ENCODE assay signal across 8 cellular contexts in genomic region chr15:31869640-31870335, GRCh38. TPM values are rescaled to one million over a fixed set of nuclear protein-coding genes. Genes with fewer than 3 reads are reported as not detected.
A peak's percentile ranks its signal among the peaks of the same experiment; 100 is the strongest.
DNase-seq lines count a peak whose midpoint lies in the region; ATAC-seq and TF ChIP-seq lines count a peak whose summit lies in the region.

No MANE protein-coding gene starts in this region.

- H3K4me3 ChIP-seq in esophagus muscularis mucosa: peak overlapping the region; percentile 63 to 88 (median 69)
- H3K4me3 ChIP-seq in neuronal stem cell (ENCODE audit: low read length in 2 of 2): peak overlapping the region; percentile 55 to 88

- peak overlapping the region in 3 of 4 donors; percentile 81 to 85 (median 82) for H3K27ac ChIP-seq in esophagus muscularis mucosa (replicated peaks in 1 of 4)
- H3K27ac ChIP-seq in neuronal stem cell (replicated peaks; ENCODE audit: low read length): no peak overlapping the region

- H4K8ac ChIP-seq in neuronal stem cell (ENCODE audit: low read depth, low read length): no peak overlapping the region

- no peak overlapping the region for H3K14ac ChIP-seq in neuronal stem cell (ENCODE audit: low read length)

- no peak overlapping the region for H2AK5ac ChIP-seq in neuronal stem cell (ENCODE audit: low read depth, low read length)

- H3K27me3 ChIP-seq in esophagus muscularis mucosa: no peaks in the 10 kb centered on the region
- peaks cover 3 to 19% (median 15%) of the 10 kb centered on the region in 3 experiments for H3K27me3 ChIP-seq in neuronal stem cell (ENCODE audit: control insufficient read depth in 3 of 3, insufficient read depth in 3 of 3, low read depth in 1 of 3, low read length in 3 of 3)

- no peaks in the 10 kb centered on the region for H3K9me3 Mint-ChIP-seq in activated T-cell treated with anti-CD3 and anti-CD28 coated beads, Interleukin-2, amount 50 U/mL, for 24 hours

- TF ChIP-seq POLR2A in esophagus muscularis mucosa (IDR thresholded peaks at IDR 0.05; ENCODE audit: low read depth): no peak

- peaks cover 30% of the 10 kb centered on the region for H3K27me3 Mint-ChIP-seq in activated T-cell treated with anti-CD3 and anti-CD28 coated beads, Interleukin-2, amount 50 U/mL, for 24 hours

- H3K23ac ChIP-seq in neuronal stem cell (ENCODE audit: low read depth, low read length, poor library complexity): no peak overlapping the region

- no peak for ATAC-seq in HG03045 (IDR thresholded peaks at IDR 0.05; ENCODE audit: unreplicated experiment)

- peak overlapping the region; percentile 87 for H3K4me2 ChIP-seq in neuronal stem cell (ENCODE audit: insufficient read depth, low read length, poor library complexity, severe bottlenecking)

- no peak for DNase-seq in activated T-cell treated with anti-CD3 and anti-CD28 coated beads, Interleukin-2, amount 50 U/mL, for 24 hours
- DNase-seq in activated T-cell treated with anti-CD3 and anti-CD28 coated beads for 4 hours (no peak), NCI-H69 (lab: John Stamatoyannopoulos, UW) (peak; percentile 42), esophagus muscularis mucosa (ENCODE audit: extremely low spot score) (no peak), neuronal stem cell (ENCODE audit: low spot score) (no peak), COR-L47 (lab: John Stamatoyannopoulos, UW) (no peak), iPS-NIHi11 (ENCODE audit: low spot score) (no peak)

- peak overlapping the region; percentile 99 for H2AFZ ChIP-seq in neuronal stem cell (ENCODE audit: low read length)

- no peaks in the 10 kb centered on the region for H3K36me3 Mint-ChIP-seq in activated T-cell treated with anti-CD3 and anti-CD28 coated beads, Interleukin-2, amount 50 U/mL, for 24 hours (ENCODE audit: low read depth)

- no peak for TF ChIP-seq EP300 in esophagus muscularis mucosa (IDR thresholded peaks at IDR 0.05)

- no peak overlapping the region for H2BK12ac ChIP-seq in neuronal stem cell (ENCODE audit: low read length)

- no peak overlapping the region for H4K91ac ChIP-seq in neuronal stem cell (ENCODE audit: low read depth, low read length, poor library complexity)

- H3K9me3 ChIP-seq in esophagus muscularis mucosa (no peaks in the 10 kb centered on the region), neuronal stem cell (replicated peaks in 1 of 2; ENCODE audit: control insufficient read depth in 2 of 2, insufficient read depth in 1 of 2, low read depth in 1 of 2, low read length in 2 of 2) (no peaks in the 10 kb centered on the region)

- H3K4me3 Mint-ChIP-seq in activated T-cell treated with anti-CD3 and anti-CD28 coated beads, Interleukin-2, amount 50 U/mL, for 24 hours: peak overlapping the region; percentile 72

- no peaks in the 10 kb centered on the region for H3K79me1 ChIP-seq in neuronal stem cell (ENCODE audit: low read depth, low read length)

- no peak overlapping the region for H3K9ac ChIP-seq in neuronal stem cell (ENCODE audit: low read depth, low read length, poor library complexity)

- no peak for TF ChIP-seq CTCF in esophagus muscularis mucosa (IDR thresholded peaks at IDR 0.05)

- H3K4me1 Mint-ChIP-seq in activated T-cell treated with anti-CD3 and anti-CD28 coated beads, Interleukin-2, amount 50 U/mL, for 24 hours (ENCODE audit: low read depth): peaks cover 11% of the 10 kb centered on the region

- no peak overlapping the region for H3K4ac ChIP-seq in neuronal stem cell (ENCODE audit: low read length)

- H2BK120ac ChIP-seq in neuronal stem cell (ENCODE audit: low read depth, low read length): no peak overlapping the region

- H3K18ac ChIP-seq in neuronal stem cell (ENCODE audit: low read length): no peak overlapping the region

- 8% methylated on average over 21 of the region's 65 CpGs for WGBS in esophagus muscularis mucosa
- WGBS in neuronal stem cell (ENCODE audit: extremely low coverage in 2 of 2, insufficient read length in 2 of 2, insufficient replicate concordance in 1 of 2), 2 donors: no CpG with 5 or more reads among the region's 65 CpGs

- no peaks in the 10 kb centered on the region for H3K36me3 ChIP-seq in esophagus muscularis mucosa
- no peaks in the 10 kb centered on the region for H3K36me3 ChIP-seq in neuronal stem cell (replicated peaks in 1 of 2; ENCODE audit: control insufficient read depth in 2 of 2, insufficient read depth in 2 of 2, low read length in 2 of 2)

- intact Hi-C loops in esophagus muscularis mucosa (cut with DNase I): no loop called here

- no peak overlapping the region for H2BK5ac ChIP-seq in neuronal stem cell (ENCODE audit: low read length)

- no peak overlapping the region for H3K27ac Mint-ChIP-seq in activated T-cell treated with anti-CD3 and anti-CD28 coated beads, Interleukin-2, amount 50 U/mL, for 24 hours

- H3K4me1 ChIP-seq in esophagus muscularis mucosa (peaks cover 0 to 26% (median 23%) of the 10 kb centered on the region in 4 donors), neuronal stem cell (ENCODE audit: control insufficient read depth in 2 of 2, insufficient read depth in 1 of 2, low read depth in 1 of 2, low read length in 2 of 2) (peaks cover 0 to 2% of the 10 kb centered on the region in 2 donors)

- no peak overlapping the region for H2BK15ac ChIP-seq in neuronal stem cell (ENCODE audit: low read length)

RNA-seq across cellular contexts. Expression of gene OTUD7A, which starts 0.7 kb away (rescaled TPM):
- total RNA-seq in esophagus muscularis mucosa: 1 to 10 TPM; 3.4 to 6.3 (median 5.4) TPM
- 0.42 TPM for polyA plus RNA-seq in neuronal stem cell (2013, experiment 1 of 2)
- 0.42 TPM for polyA plus RNA-seq in neuronal stem cell (2013, experiment 2 of 2)
